16 cellular contexts compared by ENCODE assay signal in the genomic region with DNA sequence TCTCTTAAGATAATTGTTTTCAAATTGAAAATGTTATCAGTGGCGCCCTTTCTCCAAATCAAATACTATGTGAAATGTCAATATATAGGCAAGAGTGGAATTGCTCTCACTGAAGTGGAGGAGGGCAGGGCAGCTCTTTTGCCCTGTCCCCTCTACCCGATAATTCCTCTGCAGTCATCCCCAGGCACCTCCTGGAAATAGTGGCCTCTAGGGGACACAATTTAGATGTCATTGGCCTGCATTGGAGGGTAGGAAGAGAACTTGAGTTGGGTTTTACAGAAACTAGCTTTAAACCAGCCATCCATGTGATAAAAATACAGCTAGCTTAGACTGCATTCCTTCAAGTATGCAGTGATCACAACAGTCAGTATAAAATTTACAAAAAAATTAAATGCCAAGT.
DNase-seq lines count a peak whose midpoint lies in the region; ATAC-seq and TF ChIP-seq lines count a peak whose summit lies in the region.
"Had no signal": no experiment of that assay in that cellular context is flagged by ENCODE, and none has a peak within 500 bp of the region (broad histone marks: within the 10 kb centered on the region; RNA-seq: fewer than 3 reads in every experiment).

No MANE protein-coding gene starts in this region.

- no peak overlapping the region for H3K14ac ChIP-seq in H9 (ENCODE audit: insufficient read depth, low read length)

- H3K27me3 ChIP-seq in H9 (ENCODE audit: insufficient read depth, low read length) = no peaks in the 10 kb centered on the region
- H3K27me3 ChIP-seq: BLaER1 treated with 17β-estradiol and CSF1 and Interleukin-3, amounts not matched to agents 10 nM and 100 nM had no signal

- no peak overlapping the region for H2AK5ac ChIP-seq in H9 (ENCODE audit: insufficient read length, low read length)

- H2BK20ac ChIP-seq in H9 (ENCODE audit: low read depth, low read length, poor library complexity, severe bottlenecking) = no peak overlapping the region

- no peak overlapping the region for H4K8ac ChIP-seq in H9 (replicated peaks; ENCODE audit: insufficient read length, low read depth, low read length)

- no peaks in the 10 kb centered on the region for H3K9me3 ChIP-seq in H9 (ENCODE audit: control insufficient read depth, low read depth, low read length)
- H3K9me3 ChIP-seq: BLaER1 treated with 17β-estradiol and CSF1 and Interleukin-3, amounts not matched to agents 10 nM and 100 nM had no signal

- H2BK5ac ChIP-seq in H9 (ENCODE audit: insufficient read length, low read length) = no peak overlapping the region

- no peaks in the 10 kb centered on the region for H3K4me1 Mint-ChIP-seq in H9
- no peaks in the 10 kb centered on the region for H3K4me1 Mint-ChIP-seq in activated T-cell treated with anti-CD3 and anti-CD28 coated beads, Interleukin-2, amount 50 U/mL, for 4 hours (ENCODE audit: low read depth)
- H3K4me1 Mint-ChIP-seq: B cell; CD4-positive, CD25-positive, alpha-beta regulatory T cell; CD8-positive, alpha-beta memory T cell had no signal

- H3K79me1 ChIP-seq in H9 (ENCODE audit: insufficient read depth, low read depth, low read length, poor library complexity, severe bottlenecking) = no peaks in the 10 kb centered on the region

- no peaks in the 10 kb centered on the region for H3K79me2 ChIP-seq in H9 (ENCODE audit: insufficient read depth, low read length)

- no peak overlapping the region for H3K27ac Mint-ChIP-seq in H9
- H3K27ac Mint-ChIP-seq: B cell; CD4-positive, CD25-positive, alpha-beta regulatory T cell; CD8-positive, alpha-beta memory T cell had no signal

- H2AFZ ChIP-seq in H9 (ENCODE audit: low read length) = no peak overlapping the region

- no CpG with 5 or more reads among the region's 2 CpGs for WGBS in H9 (ENCODE audit: extremely low coverage, insufficient read length, low lambda C conversion rate)

- H3K4me1 ChIP-seq in H9 (ENCODE audit: insufficient read depth, low read length) = no peaks in the 10 kb centered on the region
- H3K4me1 ChIP-seq: BLaER1 treated with 17β-estradiol and CSF1 and Interleukin-3, amounts not matched to agents 10 nM and 100 nM had no signal

- no peak overlapping the region for H3K27ac ChIP-seq in H9 (ENCODE audit: insufficient read length, low read depth, low read length)
- H3K27ac ChIP-seq: BLaER1 treated with 17β-estradiol and CSF1 and Interleukin-3, amounts not matched to agents 10 nM and 100 nM had no signal

- H4K20me1 ChIP-seq in H9 (ENCODE audit: control insufficient read depth, insufficient read depth, insufficient read length) = no peaks in the 10 kb centered on the region
- H4K20me1 ChIP-seq: BLaER1 treated with 17β-estradiol and CSF1 and Interleukin-3, amounts not matched to agents 10 nM and 100 nM had no signal

- H3K36me3 Mint-ChIP-seq in H9 (ENCODE audit: insufficient read depth in 1 of 3, low read depth in 3 of 3) = no peaks in the 10 kb centered on the region
- H3K36me3 Mint-ChIP-seq in activated T-cell treated with anti-CD3 and anti-CD28 coated beads, Interleukin-2, amount 50 U/mL, for 4 hours (ENCODE audit: insufficient read depth) = no peaks in the 10 kb centered on the region
- H3K36me3 Mint-ChIP-seq: CD4-positive, CD25-positive, alpha-beta regulatory T cell had no signal

- no peak overlapping the region for H3K9ac ChIP-seq in H9 (ENCODE audit: extremely low read depth, insufficient read length, low read length)
- H3K9ac ChIP-seq: BLaER1 treated with 17β-estradiol and CSF1 and Interleukin-3, amounts not matched to agents 10 nM and 100 nM had no signal

- H2BK15ac ChIP-seq in H9 (ENCODE audit: low read depth, low read length) = no peak overlapping the region

- no peak overlapping the region for H3K4me2 ChIP-seq in H9 (ENCODE audit: insufficient read depth, insufficient read length, low read length)
- H3K4me2 ChIP-seq: BLaER1 treated with 17β-estradiol and CSF1 and Interleukin-3, amounts not matched to agents 10 nM and 100 nM had no signal

- TF ChIP-seq CTCF in H9 (conservative IDR thresholded peaks at IDR 0.05) = peak; percentile 43; the same call in 2 of the 3 replicates

- H3K4ac ChIP-seq in H9 (ENCODE audit: low read depth, low read length) = no peak overlapping the region

- no peak for ATAC-seq in activated T-cell treated with anti-CD3 and anti-CD28 coated beads, Interleukin-2, amount 50 U/mL, for 4 hours
- ATAC-seq in HG03025 (IDR thresholded peaks at IDR 0.05; ENCODE audit: low FRiP score, unreplicated experiment) = no peak

- no peak overlapping the region for H2BK120ac ChIP-seq in H9 (ENCODE audit: low read depth, low read length, poor library complexity, severe bottlenecking)

- no peak overlapping the region for H3K4me3 Mint-ChIP-seq in H9
- H3K4me3 Mint-ChIP-seq in activated T-cell treated with anti-CD3 and anti-CD28 coated beads, Interleukin-2, amount 50 U/mL, for 4 hours = no peak overlapping the region
- H3K4me3 Mint-ChIP-seq: B cell; CD4-positive, CD25-positive, alpha-beta regulatory T cell; CD8-positive, alpha-beta memory T cell had no signal

- H3T11ph ChIP-seq in H9 (ENCODE audit: low read length) = no peak overlapping the region

- H4K5ac ChIP-seq in H9 (ENCODE audit: insufficient read length, low read depth, low read length) = no peak overlapping the region

- no peaks in the 10 kb centered on the region for H3K27me3 Mint-ChIP-seq in H9 (ENCODE audit: low read depth)
- H3K27me3 Mint-ChIP-seq in activated T-cell treated with anti-CD3 and anti-CD28 coated beads, Interleukin-2, amount 50 U/mL, for 4 hours (ENCODE audit: low read depth) = peaks cover 3% of the 10 kb centered on the region
- H3K27me3 Mint-ChIP-seq: CD4-positive, CD25-positive, alpha-beta regulatory T cell had no signal

- H3K23ac ChIP-seq in H9 (ENCODE audit: insufficient read length, low read depth, low read length) = no peak overlapping the region

- H2BK12ac ChIP-seq in H9 (ENCODE audit: insufficient read length, low read depth, low read length) = no peak overlapping the region

- H3K9me3 Mint-ChIP-seq in H9 = no peaks in the 10 kb centered on the region
- no peaks in the 10 kb centered on the region for H3K9me3 Mint-ChIP-seq in activated T-cell treated with anti-CD3 and anti-CD28 coated beads, Interleukin-2, amount 50 U/mL, for 4 hours
- H3K9me3 Mint-ChIP-seq: CD8-positive, alpha-beta memory T cell had no signal

- no peak overlapping the region for H4K91ac ChIP-seq in H9 (ENCODE audit: insufficient read length, low read depth, low read length)

- DNase-seq in H9 (no peak), OCI-M1 (lab: John Stamatoyannopoulos, UW) (peak; percentile 21), iPS-NIHi7 (ENCODE audit: extremely low spot score) (peak; percentile 9)
- DNase-seq in activated naive CD4-positive, alpha-beta T cell treated with Interleukin-2 at 50 U/mL for 16 hours = no peak
- DNase-seq in activated T-cell treated with anti-CD3 and anti-CD28 coated beads, Interleukin-2, amount 50 U/mL, for 4 hours = no peak
- DNase-seq: CD4-positive, CD25-positive, alpha-beta regulatory T cell; CD8-positive, alpha-beta memory T cell; COR-L47; GDM1; GOT3; H7; IMR-90; KBM-7 had no signal

- no peak overlapping the region for H3K56ac ChIP-seq in H9 (ENCODE audit: insufficient read length, low read depth, low read length)

- no peaks in the 10 kb centered on the region for H3K23me2 ChIP-seq in H9 (ENCODE audit: insufficient read length, low read depth, low read length, poor library complexity, severe bottlenecking)

- H3K18ac ChIP-seq in H9 (ENCODE audit: insufficient read length, low read depth, low read length) = no peak overlapping the region

Comparison
In these comparisons a context has a peak if more than half of its experiments do, and no peak if none do; other contexts are left out.
1. DNase-seq: peak in OCI-M1 (single experiment) and iPS-NIHi7 (single experiment); none in H9 (single experiment), activated naive CD4-positive, alpha-beta T cell treated with Interleukin-2 at 50 U/mL for 16 hours (single experiment) and activated T-cell treated with anti-CD3 and anti-CD28 coated beads, Interleukin-2, amount 50 U/mL, for 4 hours (single experiment).